ENCODE assay signal across 29 cellular contexts in the genomic region with DNA sequence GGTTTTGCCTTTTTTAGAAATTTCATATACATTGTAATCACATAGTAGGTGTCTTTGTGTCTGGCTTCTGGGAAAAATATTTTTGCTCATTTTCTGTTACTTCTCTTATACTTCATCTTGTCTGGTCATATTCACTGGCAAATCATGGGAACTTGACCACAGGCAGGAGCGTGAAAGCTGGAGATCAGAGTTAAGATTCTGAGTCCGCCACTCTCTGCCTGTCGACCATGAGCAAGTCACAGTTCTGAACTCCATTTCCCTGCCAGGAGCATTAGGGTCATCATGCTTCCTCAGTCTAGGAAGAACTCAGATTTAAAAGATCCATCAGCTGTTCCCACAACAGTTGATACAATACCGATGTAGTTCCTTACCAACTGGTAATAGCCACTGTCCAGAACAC. TPM values are rescaled to one million over a fixed set of nuclear protein-coding genes. Genes with fewer than 3 reads are reported as not detected.
"Had no signal": no experiment of that assay in that cellular context is flagged by ENCODE, and none has a peak within 500 bp of the region (broad histone marks: within the 10 kb centered on the region; RNA-seq: fewer than 3 reads in every experiment).

No MANE protein-coding gene starts in this region.

- H3K27ac ChIP-seq: neural progenitor cell, ovary, parathyroid adenoma, psoas muscle, skin epidermis, spleen, stomach, thoracic aorta, thyroid gland, tibial nerve, upper lobe of left lung, vagina had no signal

- H2AFZ ChIP-seq: neural progenitor cell, parathyroid adenoma had no signal

- H3K79me2 ChIP-seq: parathyroid adenoma had no signal

- FAIRE-seq: urothelium cell line had no signal

- H3K4me3 ChIP-seq: neural progenitor cell, ovary, psoas muscle, skin epidermis, smooth muscle cell, spleen, stomach, thoracic aorta, thyroid gland, tibial nerve, upper lobe of left lung, vagina had no signal

- DNase-seq: natural killer cell; occipital lobe; ovary; posterior cingulate gyrus; psoas muscle; right cardiac atrium; spleen; stimulated activated CD4-positive, alpha-beta T cell treated with anti-CD3 and anti-CD28 coated beads, Interleukin-12 subunit alpha, Interleukin-12 subunit beta, amount 100 ng/mL, for 4 hours; stimulated activated CD4-positive, alpha-beta T cell treated with anti-CD3 and anti-CD28 coated beads, Interleukin-1b, Interleukin-23, amount 100 ng/mL, for 48 hours; stimulated activated CD4-positive, alpha-beta T cell treated with anti-CD3 and anti-CD28 coated beads, Interleukin-4, amount 100 ng/mL, for 1 hour; stimulated activated CD4-positive, alpha-beta T cell treated with anti-CD3 and anti-CD28 coated beads, Interleukin-4, amount 100 ng/mL, for 4 hours; stimulated activated naive B cell treated with anti-CD40 and anti-IgM and Interleukin-4, amounts not matched to agents 10 μg/mL and 1 μg/mL and 100 μg/mL, for 72 hours; stimulated activated naive CD4-positive, alpha-beta T cell treated with Interleukin-2 at 50 U/mL for 16 hours; stomach; thyroid gland; trophoblast cell; upper lobe of left lung had no signal

- H3K9me3 ChIP-seq: psoas muscle, stomach, thoracic aorta, thyroid gland, tibial nerve, upper lobe of left lung, vagina had no signal

- H3K9ac ChIP-seq: neural progenitor cell, parathyroid adenoma had no signal

- H3K36me3 ChIP-seq: neural progenitor cell, ovary, spleen, stomach, thoracic aorta, thyroid gland, tibial nerve, upper lobe of left lung, vagina had no signal

- H3K4me2 ChIP-seq: neural progenitor cell, smooth muscle cell had no signal

- ATAC-seq: natural killer cell; psoas muscle; right cardiac atrium; sciatic nerve; stimulated activated effector memory CD8-positive, alpha-beta T cell treated with anti-CD3 and anti-CD28 coated beads, Interleukin-12 subunit alpha, Interleukin-12 subunit beta, amount 100 ng/mL, for 72 hours; stimulated activated naive B cell treated with anti-CD40 and anti-IgM and Interleukin-4, amounts not matched to agents 10 μg/mL and 1 μg/mL and 100 μg/mL, for 72 hours had no signal

- H3K27me3 ChIP-seq: ovary, thyroid gland, tibial nerve, upper lobe of left lung, vagina had no signal

- H3K4me1 ChIP-seq: parathyroid adenoma, psoas muscle, spleen, stomach, thyroid gland, tibial nerve, upper lobe of left lung, vagina had no signal

RNA-seq across cellular contexts. Expression of gene SCGN, which starts 12.4 kb away (rescaled TPM):
- total RNA-seq: natural killer cell, osteoblast, psoas muscle, sciatic nerve, smooth muscle cell, spleen, tibial nerve, ureter, vagina had no signal
- polyA plus RNA-seq: psoas muscle, smooth muscle cell, spleen had no signal
